ENCODE assay signal across 1 cellular context in genomic region chr3:52176951-52177700, GRCh38.
TF ChIP-seq lines count a peak whose summit lies in the region.

No MANE protein-coding gene starts in this region.

TF ChIP-seq in H1, 55 proteins besides CTCF, POLR2A, EP300 and RAD21:
- no peak for TF ChIP-seq SIRT6 (IDR thresholded peaks at IDR 0.05; ENCODE audit: low read length)
- TF ChIP-seq, protein P1, sequence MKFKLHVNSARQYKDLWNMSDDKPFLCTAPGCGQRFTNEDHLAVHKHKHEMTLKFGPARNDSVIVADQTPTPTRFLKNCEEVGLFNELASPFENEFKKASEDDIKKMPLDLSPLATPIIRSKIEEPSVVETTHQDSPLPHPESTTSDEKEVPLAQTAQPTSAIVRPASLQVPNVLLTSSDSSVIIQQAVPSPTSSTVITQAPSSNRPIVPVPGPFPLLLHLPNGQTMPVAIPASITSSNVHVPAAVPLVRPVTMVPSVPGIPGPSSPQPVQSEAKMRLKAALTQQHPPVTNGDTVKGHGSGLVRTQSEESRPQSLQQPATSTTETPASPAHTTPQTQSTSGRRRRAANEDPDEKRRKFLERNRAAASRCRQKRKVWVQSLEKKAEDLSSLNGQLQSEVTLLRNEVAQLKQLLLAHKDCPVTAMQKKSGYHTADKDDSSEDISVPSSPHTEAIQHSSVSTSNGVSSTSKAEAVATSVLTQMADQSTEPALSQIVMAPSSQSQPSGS (IDR thresholded peaks at IDR 0.05; ENCODE audit: low read length): no peak
- no peak for TF ChIP-seq SUZ12 (IDR thresholded peaks at IDR 0.05; ENCODE audit: low read length)
- TF ChIP-seq KDM4A (IDR thresholded peaks at IDR 0.05; ENCODE audit: low read depth, low read length, severe bottlenecking): no peak
TF ChIP-seq in H1: peak in this region for 0.
